In genomic region chr14:63203618-63204406, GRCh38 we compare ENCODE assay signal across 1 cellular context.
A peak's percentile ranks its signal among the peaks of the same experiment; 100 is the strongest.
TF ChIP-seq lines count a peak whose summit lies in the region.

No MANE protein-coding gene starts in this region.

TF ChIP-seq in HepG2, 621 proteins besides CTCF, POLR2A, EP300 and RAD21 (continued from another document):
- TF ChIP-seq PBX2 (CRISPR knock-in tag; IDR thresholded peaks at IDR 0.05) (no peak), PLRG1 (conservative IDR thresholded peaks at IDR 0.05) (no peak), TSC22D2 (CRISPR knock-in tag; IDR thresholded peaks at IDR 0.05; ENCODE audit: borderline replicate concordance) (no peak), HNF1B (CRISPR knock-in tag; IDR thresholded peaks at IDR 0.05) (no peak), ZNF577 (CRISPR knock-in tag; IDR thresholded peaks at IDR 0.05; ENCODE audit: borderline replicate concordance, low read depth) (no peak), PLSCR1 (CRISPR knock-in tag; IDR thresholded peaks at IDR 0.05; ENCODE audit: borderline replicate concordance) (no peak), MXD4 (CRISPR knock-in tag; IDR thresholded peaks at IDR 0.05) (no peak), ZNF850 (CRISPR knock-in tag; conservative IDR thresholded peaks at IDR 0.05) (no peak), HES4 (CRISPR knock-in tag; IDR thresholded peaks at IDR 0.05; ENCODE audit: borderline replicate concordance) (no peak), AGO1 (IDR thresholded peaks at IDR 0.05; ENCODE audit: low read depth, low read length, poor library complexity, severe bottlenecking) (no peak), SMAD1 (CRISPR knock-in tag; IDR thresholded peaks at IDR 0.05; ENCODE audit: borderline replicate concordance, low read depth) (no peak), MXD3 (CRISPR knock-in tag; IDR thresholded peaks at IDR 0.05) (no peak), ZNF777 (CRISPR knock-in tag; IDR thresholded peaks at IDR 0.05) (no peak), KLF11 (CRISPR knock-in tag; IDR thresholded peaks at IDR 0.05) (no peak), SCMH1 (CRISPR knock-in tag; IDR thresholded peaks at IDR 0.05; ENCODE audit: borderline replicate concordance) (no peak), ZNF292 (CRISPR knock-in tag; IDR thresholded peaks at IDR 0.05; ENCODE audit: borderline replicate concordance, low read depth) (peak; percentile 92; the same call in 1 of the 2 replicates), GTF3A (CRISPR knock-in tag; conservative IDR thresholded peaks at IDR 0.05) (no peak), POLR2AphosphoS2 (IDR thresholded peaks at IDR 0.05; ENCODE audit: low read depth, low read length) (no peak), MZF1 (CRISPR knock-in tag; IDR thresholded peaks at IDR 0.05; ENCODE audit: borderline replicate concordance) (no peak), ZNF513 (CRISPR knock-in tag; conservative IDR thresholded peaks at IDR 0.05) (no peak), TBP (CRISPR knock-in tag; IDR thresholded peaks at IDR 0.05) (no peak), KDM1A (CRISPR knock-in tag; IDR thresholded peaks at IDR 0.05) (0 out of 2 replicates have a peak, but pooled peaks have one; percentile 23), NR3C1 (CRISPR knock-in tag; IDR thresholded peaks at IDR 0.05) (no peak), FOSL1 (CRISPR knock-in tag; IDR thresholded peaks at IDR 0.05; ENCODE audit: borderline replicate concordance) (no peak), FOXJ3 (CRISPR knock-in tag; IDR thresholded peaks at IDR 0.05; ENCODE audit: borderline replicate concordance) (peak; percentile 30; the same call in 1 of the 2 replicates), CCAR2 (optimal IDR thresholded peaks at IDR 0.05; ENCODE audit: low read depth, low read length) (no peak), SAFB2 (CRISPR knock-in tag; IDR thresholded peaks at IDR 0.05; ENCODE audit: borderline replicate concordance, low read depth) (no peak), KLF12 (CRISPR knock-in tag; IDR thresholded peaks at IDR 0.05; ENCODE audit: borderline replicate concordance) (no peak), JUND (CRISPR knock-in tag; IDR thresholded peaks at IDR 0.05) (no peak), MLXIP (CRISPR knock-in tag; IDR thresholded peaks at IDR 0.05; ENCODE audit: borderline replicate concordance) (no peak), PHF21A (CRISPR knock-in tag; IDR thresholded peaks at IDR 0.05) (no peak), MLLT10 (CRISPR knock-in tag; IDR thresholded peaks at IDR 0.05) (no peak), ETV5 (CRISPR knock-in tag; IDR thresholded peaks at IDR 0.05; ENCODE audit: borderline replicate concordance) (peak; percentile 76), ZNF335 (CRISPR knock-in tag; IDR thresholded peaks at IDR 0.05) (no peak), HHEX (CRISPR knock-in tag; IDR thresholded peaks at IDR 0.05) (no peak), PRDM10 (CRISPR knock-in tag; IDR thresholded peaks at IDR 0.05; ENCODE audit: low read depth) (peak; percentile 20; the same call in 1 of the 2 replicates), PHF8 (CRISPR knock-in tag; IDR thresholded peaks at IDR 0.05) (no peak), MTF2 (CRISPR knock-in tag; IDR thresholded peaks at IDR 0.05; ENCODE audit: borderline replicate concordance) (no peak), CEBPZ (IDR thresholded peaks at IDR 0.05; ENCODE audit: low read length) (no peak), FOXO1 (CRISPR knock-in tag; IDR thresholded peaks at IDR 0.05) (no peak), NFYC (CRISPR knock-in tag; IDR thresholded peaks at IDR 0.05) (no peak), FOXK2 (IDR thresholded peaks at IDR 0.05) (no peak), ZNF878 (CRISPR knock-in tag; IDR thresholded peaks at IDR 0.05) (no peak), ZNF281 (CRISPR knock-in tag; IDR thresholded peaks at IDR 0.05; ENCODE audit: borderline replicate concordance) (no peak; the same call in 1 of the 2 replicates), ZSCAN25 (CRISPR knock-in tag; IDR thresholded peaks at IDR 0.05) (no peak), ZNF264 (CRISPR knock-in tag; IDR thresholded peaks at IDR 0.05) (peak; percentile 57; the same call in 1 of the 2 replicates), SMC3 (IDR thresholded peaks at IDR 0.05; ENCODE audit: low read length) (no peak), ZBTB7B (CRISPR knock-in tag; IDR thresholded peaks at IDR 0.05) (peak; percentile 83)
TF ChIP-seq in HepG2: peak in this region for 73.
